ENCODE assay signal across 8 cellular contexts in the genomic region with DNA sequence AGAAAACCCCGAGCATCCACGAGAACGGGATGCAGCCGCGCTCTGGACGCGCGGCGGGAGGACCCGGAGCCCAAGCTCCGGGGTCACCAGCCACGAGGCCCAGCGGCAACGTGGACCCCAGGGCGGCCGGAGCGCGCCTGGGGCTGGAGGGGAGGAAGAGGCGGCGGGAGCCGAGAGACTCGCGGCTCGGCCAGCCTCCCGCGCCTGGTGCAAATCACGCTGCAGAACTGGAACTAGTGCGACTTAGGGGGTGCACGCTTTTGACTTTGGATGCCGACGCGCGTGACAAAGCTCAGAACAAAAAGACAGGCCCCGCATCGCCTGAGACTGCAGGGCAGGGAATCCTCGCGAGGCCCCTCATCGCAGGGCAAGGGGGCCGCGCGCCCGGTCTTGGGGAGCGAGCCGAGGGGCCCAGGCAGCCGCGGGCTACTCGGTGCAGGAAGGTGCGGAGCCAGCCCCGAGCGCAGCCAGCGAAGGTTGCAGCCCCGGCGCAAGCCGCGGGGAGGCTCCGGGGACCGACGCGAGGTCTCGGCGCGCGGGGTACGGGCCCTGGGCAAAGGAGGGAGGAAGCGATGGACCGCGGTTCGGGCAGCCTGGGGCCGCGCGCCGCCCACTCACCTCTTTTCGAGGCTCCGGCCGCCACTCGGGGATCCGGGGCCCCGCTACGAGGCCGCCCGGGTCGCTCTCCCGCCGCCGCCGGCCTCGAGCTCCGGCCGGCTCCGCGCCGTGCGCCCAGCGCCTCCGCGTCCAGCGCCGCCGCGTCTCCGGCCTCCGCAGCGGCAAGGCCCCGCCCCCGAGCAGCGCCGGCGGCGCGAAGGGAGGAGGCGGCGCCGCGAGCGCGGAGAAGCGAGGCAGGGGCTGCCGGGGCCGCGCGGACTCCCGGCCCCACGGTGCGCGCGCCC. TPM values are rescaled to one million over a fixed set of nuclear protein-coding genes. Genes with fewer than 3 reads are reported as not detected.
DNase-seq lines count a peak whose midpoint lies in the region; ATAC-seq, FAIRE-seq and TF ChIP-seq lines count a peak whose summit lies in the region.

A gene with protein sequence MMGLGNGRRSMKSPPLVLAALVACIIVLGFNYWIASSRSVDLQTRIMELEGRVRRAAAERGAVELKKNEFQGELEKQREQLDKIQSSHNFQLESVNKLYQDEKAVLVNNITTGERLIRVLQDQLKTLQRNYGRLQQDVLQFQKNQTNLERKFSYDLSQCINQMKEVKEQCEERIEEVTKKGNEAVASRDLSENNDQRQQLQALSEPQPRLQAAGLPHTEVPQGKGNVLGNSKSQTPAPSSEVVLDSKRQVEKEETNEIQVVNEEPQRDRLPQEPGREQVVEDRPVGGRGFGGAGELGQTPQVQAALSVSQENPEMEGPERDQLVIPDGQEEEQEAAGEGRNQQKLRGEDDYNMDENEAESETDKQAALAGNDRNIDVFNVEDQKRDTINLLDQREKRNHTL (minus strand): TSS at position 766 of the 902 bp plus-strand sequence. CDS start 20,238 bp downstream, outside the sequence.

- POLR2A ChIA-PET in BJ (lab: Charles Lee): no interaction called here

- H3K36me3 ChIP-seq in BJ (ENCODE audit: control insufficient read depth, insufficient read depth, low read length): no peaks in the 10 kb centered on the region
- H3K36me3 ChIP-seq in neural progenitor cell: no peaks in the 10 kb centered on the region

- H4K20me1 ChIP-seq in neural progenitor cell (ENCODE audit: low read depth): peaks cover 25% of the 10 kb centered on the region

- H3K27me3 ChIP-seq in BJ (ENCODE audit: control insufficient read depth, insufficient read depth, low read length) (no peaks in the 10 kb centered on the region), neural progenitor cell (peaks cover 19% of the 10 kb centered on the region)

- H3F3A ChIP-seq in neural progenitor cell (ENCODE audit: low read depth): peaks cover 9% of the 10 kb centered on the region

- H3K27ac Mint-ChIP-seq in activated T-helper 2 cell treated with anti-CD3 and anti-CD28 coated beads, Interferon-gamma antibody, Interleukin-2, Interleukin-4, amounts not matched to agents 10 μg/mL and 5 μg/mL and 100 μg/mL, durations not matched to agents 14 hours and 24 hours and 36 hours: peak within 1 kb of the TSS; percentile 88
- peak within 1 kb of the TSS; percentile 87 for H3K27ac Mint-ChIP-seq in neural progenitor cell

- peak within 1 kb of the TSS; percentile 64 for H3K9ac ChIP-seq in neural progenitor cell

- peak within 1 kb of the TSS; percentile 91 for H3K4me2 ChIP-seq in neural progenitor cell

- CTCF ChIA-PET in BJ (lab: Yijun Ruan, JAX): interaction anchor here (0.9 to 1.5 kb wide), 4 partner anchors 12 to 103 kb away, joined by 3 to 4 read pairs (median 3); no protein-coding TSS in a partner anchor

- H3K4me1 ChIP-seq in neural progenitor cell: peaks cover 14% of the 10 kb centered on the region

- H3K4me3 Mint-ChIP-seq in activated T-helper 2 cell treated with anti-CD3 and anti-CD28 coated beads, Interferon-gamma antibody, Interleukin-2, Interleukin-4, amounts not matched to agents 10 μg/mL and 5 μg/mL and 100 μg/mL, durations not matched to agents 14 hours and 24 hours and 36 hours (ENCODE audit: low read depth): peak within 1 kb of the TSS; percentile 87
- H3K4me3 Mint-ChIP-seq in neural progenitor cell: peak within 1 kb of the TSS; percentile 91

- H2AFZ ChIP-seq in neural progenitor cell (replicated peaks): peak within 1 kb of the TSS; percentile 95

- H3K79me2 ChIP-seq in neural progenitor cell (ENCODE audit: low read depth): peaks cover 51% of the 10 kb centered on the region

- H3K9me3 ChIP-seq in neural progenitor cell (ENCODE audit: low read depth): no peaks in the 10 kb centered on the region

- no peaks in the 10 kb centered on the region for H3K36me3 Mint-ChIP-seq in activated T-helper 2 cell treated with anti-CD3 and anti-CD28 coated beads, Interferon-gamma antibody, Interleukin-2, Interleukin-4, amounts not matched to agents 10 μg/mL and 5 μg/mL and 100 μg/mL, durations not matched to agents 14 hours and 24 hours and 36 hours (ENCODE audit: low read depth)
- peaks cover 12% of the 10 kb centered on the region for H3K36me3 Mint-ChIP-seq in neural progenitor cell

- TF ChIP-seq CTCF in BJ (IDR thresholded peaks at IDR 0.05; ENCODE audit: insufficient read depth, low read depth, low read length): no peak
- peak; percentile 7 for TF ChIP-seq CTCF in neural progenitor cell (IDR thresholded peaks at IDR 0.05)

- no peak for FAIRE-seq in frontal cortex (lab: Jason Lieb, UNC)

- intact Hi-C loops in activated T-helper 2 cell treated with anti-CD3 and anti-CD28 coated beads, Interferon-gamma antibody, Interleukin-2, Interleukin-4, amounts not matched to agents 10 μg/mL and 5 μg/mL and 100 μg/mL, durations not matched to agents 14 hours and 24 hours and 36 hours (cut with micrococcal nuclease): loop anchor here (2.0 to 10.0 kb wide), 2 partner anchors 146 to 184 kb away; a partner anchor contains a TSS

- no peaks in the 10 kb centered on the region for H3K9me3 Mint-ChIP-seq in activated T-helper 2 cell treated with anti-CD3 and anti-CD28 coated beads, Interferon-gamma antibody, Interleukin-2, Interleukin-4, amounts not matched to agents 10 μg/mL and 5 μg/mL and 100 μg/mL, durations not matched to agents 14 hours and 24 hours and 36 hours
- peaks cover 9% of the 10 kb centered on the region for H3K9me3 Mint-ChIP-seq in neural progenitor cell

- no peak within 1 kb of the TSS for H3K27ac ChIP-seq in neural progenitor cell

- ATAC-seq in GM18868 (IDR thresholded peaks at IDR 0.05; ENCODE audit: unreplicated experiment) (peak; percentile 73), HG03045 (IDR thresholded peaks at IDR 0.05; ENCODE audit: unreplicated experiment) (peak; percentile 79)

- DNase-seq in BJ (ENCODE audit: low read depth) (no peak), NCI-H345 treated with DMSO at 0.1 percent for 48 hours (lab: John Stamatoyannopoulos, UW; ENCODE audit: unreplicated experiment) (peak; percentile 29), frontal cortex (ENCODE audit: low spot score in 2 of 2) (peak; percentile 72 to 74), neural progenitor cell (ENCODE audit: low spot score) (peak; percentile 89), KG1 (lab: John Stamatoyannopoulos, UW) (no peak)
- DNase-seq in activated T-helper 2 cell treated with anti-CD3 and anti-CD28 coated beads, Interferon-gamma antibody, Interleukin-2, Interleukin-4, amounts not matched to agents 10 μg/mL and 5 μg/mL and 100 μg/mL, durations not matched to agents 14 hours and 24 hours and 36 hours (ENCODE audit: low spot score): peak; percentile 19

- H3K4me1 Mint-ChIP-seq in activated T-helper 2 cell treated with anti-CD3 and anti-CD28 coated beads, Interferon-gamma antibody, Interleukin-2, Interleukin-4, amounts not matched to agents 10 μg/mL and 5 μg/mL and 100 μg/mL, durations not matched to agents 14 hours and 24 hours and 36 hours (ENCODE audit: low read depth): peaks cover 12% of the 10 kb centered on the region
- H3K4me1 Mint-ChIP-seq in neural progenitor cell: peaks cover 35% of the 10 kb centered on the region

- peaks cover 51% of the 10 kb centered on the region for H3K27me3 Mint-ChIP-seq in activated T-helper 2 cell treated with anti-CD3 and anti-CD28 coated beads, Interferon-gamma antibody, Interleukin-2, Interleukin-4, amounts not matched to agents 10 μg/mL and 5 μg/mL and 100 μg/mL, durations not matched to agents 14 hours and 24 hours and 36 hours (ENCODE audit: low read depth)
- peaks cover 2% of the 10 kb centered on the region for H3K27me3 Mint-ChIP-seq in neural progenitor cell (ENCODE audit: insufficient read depth, low read depth)

- peak within 1 kb of the TSS; percentile 54 for H3K4me3 ChIP-seq in BJ (ENCODE audit: low read depth, low read length)
- H3K4me3 ChIP-seq in neural progenitor cell: peak within 1 kb of the TSS; percentile 87

RNA-seq across cellular contexts. Expression of the gene that starts here (rescaled TPM):
- 34.7 and 35.9 TPM in 2 replicates for polyA plus RNA-seq in BJ (2011; rRNA removed)
- polyA minus RNA-seq in BJ (2011; rRNA and poly(A)+ RNA removed): 10.9 and 12.2 TPM in 2 replicates
- 7.9 and 11.5 TPM in 2 replicates for total RNA-seq in activated T-helper 2 cell treated with anti-CD3 and anti-CD28 coated beads, Interferon-gamma antibody, Interleukin-2, Interleukin-4, amounts not matched to agents 10 μg/mL and 5 μg/mL and 100 μg/mL, durations not matched to agents 14 hours and 24 hours and 36 hours
- total RNA-seq in frontal cortex (88.9 TPM), neural progenitor cell (ENCODE audit: low replicate concordance) (73.7 and 83.5 TPM in 2 replicates)

Comparison
In these comparisons a context has a peak if more than half of its experiments do, and no peak if none do; other contexts are left out.
1. DNase-seq: peak in NCI-H345 treated with DMSO at 0.1 percent for 48 hours (single experiment), activated T-helper 2 cell treated with anti-CD3 and anti-CD28 coated beads, Interferon-gamma antibody, Interleukin-2, Interleukin-4, amounts not matched to agents 10 μg/mL and 5 μg/mL and 100 μg/mL, durations not matched to agents 14 hours and 24 hours and 36 hours (single experiment), frontal cortex (2 of 2) and neural progenitor cell (single experiment); none in BJ (single experiment) and KG1 (single experiment).